ENCODE assay signal across 1 cellular context in genomic region chr9:126261584-126262356, GRCh38.
TF ChIP-seq lines count a peak whose summit lies in the region.

No MANE protein-coding gene starts in this region.

TF ChIP-seq in K562, 482 proteins besides CTCF, POLR2A, EP300 and RAD21 (continued from another document):
- TF ChIP-seq ZBTB5 (IDR thresholded peaks at IDR 0.05) (no peak), MAFF (IDR thresholded peaks at IDR 0.05; ENCODE audit: low read length) (no peak), COPS2 (conservative IDR thresholded peaks at IDR 0.05) (no peak), ZNF507 (tag; conservative IDR thresholded peaks at IDR 0.05) (no peak), STAT6 (CRISPR knock-in tag; IDR thresholded peaks at IDR 0.05) (no peak), ZNF384 (IDR thresholded peaks at IDR 0.05; ENCODE audit: low read depth, low read length) (peak; percentile 61; the same call in 1 of the 2 replicates), ARID4B (CRISPR knock-in tag; IDR thresholded peaks at IDR 0.05) (no peak), ZNF76 (CRISPR knock-in tag; IDR thresholded peaks at IDR 0.05; ENCODE audit: borderline replicate concordance) (no peak), POLR2H (tag; IDR thresholded peaks at IDR 0.05; ENCODE audit: low read depth) (peak; percentile 78), MEF2A (IDR thresholded peaks at IDR 0.05; ENCODE audit: control insufficient read depth, low read depth, low read length) (no peak), ATF4 (CRISPR knock-in tag; IDR thresholded peaks at IDR 0.05) (peak; percentile 10; the same call in 1 of the 2 replicates), NCOA6 (IDR thresholded peaks at IDR 0.05) (no peak), ZKSCAN3 (CRISPR knock-in tag; IDR thresholded peaks at IDR 0.05) (no peak), ZNF766 (CRISPR knock-in tag; conservative IDR thresholded peaks at IDR 0.05) (peak; percentile 95), NCOA4 (IDR thresholded peaks at IDR 0.05; ENCODE audit: partially characterized antibody) (no peak), CEBPG (CRISPR knock-in tag; IDR thresholded peaks at IDR 0.05) (no peak), CEBPG (tag; conservative IDR thresholded peaks at IDR 0.05 in 1 of 2, IDR thresholded peaks at IDR 0.05 in 1 of 2) (peak in 1 of 2 experiments; percentile 76; a peak in 2 of 4 replicates), ZEB2 (IDR thresholded peaks at IDR 0.05) (no peak), L3MBTL2 (IDR thresholded peaks at IDR 0.05) (0 out of 2 replicates have a peak, but pooled peaks have one; percentile 15), CREB3L1 (IDR thresholded peaks at IDR 0.05; ENCODE audit: borderline replicate concordance, low read depth) (no peak), SMAD3 (CRISPR knock-in tag; conservative IDR thresholded peaks at IDR 0.05) (no peak), IFI16 (CRISPR knock-in tag; IDR thresholded peaks at IDR 0.05) (no peak), RBM17 (IDR thresholded peaks at IDR 0.05; ENCODE audit: borderline replicate concordance, low read depth, low read length) (no peak), CEBPZ (IDR thresholded peaks at IDR 0.05; ENCODE audit: borderline replicate concordance, low read depth, low read length) (no peak), ZNF347 (CRISPR knock-in tag; IDR thresholded peaks at IDR 0.05; ENCODE audit: low read depth) (no peak), SMARCA4 (IDR thresholded peaks at IDR 0.05) (peak; percentile 36; the same call in 1 of the 2 replicates), ZBTB7A (IDR thresholded peaks at IDR 0.05; ENCODE audit: borderline replicate concordance, control insufficient read depth, low read depth, low read length) (no peak), MYC (IDR thresholded peaks at IDR 0.05; ENCODE audit: low read depth, low read length) (peak; percentile 67), MYC (CRISPR knock-in tag; IDR thresholded peaks at IDR 0.05; ENCODE audit: borderline replicate concordance, low read depth) (no peak), DEAF1 (CRISPR knock-in tag; IDR thresholded peaks at IDR 0.05) (no peak), EP400 (IDR thresholded peaks at IDR 0.05) (peak; percentile 39; the same call in 1 of the 2 replicates), ETV1 (tag; conservative IDR thresholded peaks at IDR 0.05; ENCODE audit: low read depth) (no peak), KDM4B (IDR thresholded peaks at IDR 0.05; ENCODE audit: borderline replicate concordance in 2 of 2, low read depth in 1 of 2) (no peak), TAL1 (IDR thresholded peaks at IDR 0.05) (no peak), ATF3 (IDR thresholded peaks at IDR 0.05) (peak; percentile 55; the same call in 1 of the 2 replicates), ATF3 (CRISPR knock-in tag; conservative IDR thresholded peaks at IDR 0.05) (no peak)
